ENCODE assay signal across 11 cellular contexts in genomic region chr3:43290961-43291360, GRCh38. TPM values are rescaled to one million over a fixed set of nuclear protein-coding genes. Genes with fewer than 3 reads are reported as not detected.
DNase-seq lines count a peak whose midpoint lies in the region; ATAC-seq and TF ChIP-seq lines count a peak whose summit lies in the region.
"Had no signal": no experiment of that assay in that cellular context is flagged by ENCODE, and none has a peak within 500 bp of the region (broad histone marks: within the 10 kb centered on the region; RNA-seq: fewer than 3 reads in every experiment).

No MANE protein-coding gene starts in this region.

- H3K36me3 Mint-ChIP-seq in activated naive CD4-positive, alpha-beta T cell treated with anti-CD3 and anti-CD28 coated beads, Interleukin-2, amount 10 ng/mL, durations not matched to agents 7 days and 5 days = peaks cover 62% of the 10 kb centered on the region
- H3K36me3 Mint-ChIP-seq in activated T-helper 1 cell treated with anti-CD3 and anti-CD28 coated beads, Interleukin-12 subunit alpha, Interleukin-12 subunit beta, Interleukin-2, Interleukin-4 antibody, amounts not matched to agents 30 ng/mL and 10 ng/mL and 1 ng/mL, durations not matched to agents 14 hours and 24 hours and 36 hours (ENCODE audit: low read depth) = peaks cover 22% of the 10 kb centered on the region
- no peaks in the 10 kb centered on the region for H3K36me3 Mint-ChIP-seq in nephron progenitor cell (ENCODE audit: low read depth)

- H3K27ac ChIP-seq in thymus (ENCODE audit: low read depth) = no peak overlapping the region
- H3K27ac ChIP-seq: ovary had no signal

- peak overlapping the region; percentile 50 for H3K27ac Mint-ChIP-seq in activated naive CD4-positive, alpha-beta T cell treated with anti-CD3 and anti-CD28 coated beads, Interleukin-2, amount 10 ng/mL, durations not matched to agents 7 days and 5 days
- H3K27ac Mint-ChIP-seq in activated T-helper 1 cell treated with anti-CD3 and anti-CD28 coated beads, Interleukin-12 subunit alpha, Interleukin-12 subunit beta, Interleukin-2, Interleukin-4 antibody, amounts not matched to agents 30 ng/mL and 10 ng/mL and 1 ng/mL, durations not matched to agents 14 hours and 24 hours and 36 hours = peak overlapping the region; percentile 80
- H3K27ac Mint-ChIP-seq in nephron progenitor cell = no peak overlapping the region

- peaks cover 76% of the 10 kb centered on the region for H3K4me1 Mint-ChIP-seq in activated naive CD4-positive, alpha-beta T cell treated with anti-CD3 and anti-CD28 coated beads, Interleukin-2, amount 10 ng/mL, durations not matched to agents 7 days and 5 days
- H3K4me1 Mint-ChIP-seq in activated T-helper 1 cell treated with anti-CD3 and anti-CD28 coated beads, Interleukin-12 subunit alpha, Interleukin-12 subunit beta, Interleukin-2, Interleukin-4 antibody, amounts not matched to agents 30 ng/mL and 10 ng/mL and 1 ng/mL, durations not matched to agents 14 hours and 24 hours and 36 hours (ENCODE audit: low read depth) = peaks cover 83% of the 10 kb centered on the region
- H3K4me1 Mint-ChIP-seq in nephron progenitor cell = peaks cover 40% of the 10 kb centered on the region

- H3K4me3 ChIP-seq in fibroblast of the aortic adventitia (ENCODE audit: low read depth, low read length) (no peak overlapping the region), thymus (ENCODE audit: low read length) (peak overlapping the region; percentile 99)
- H3K4me3 ChIP-seq: ovary had no signal

- no peaks in the 10 kb centered on the region for H3K27me3 ChIP-seq in thymus (ENCODE audit: control insufficient read depth, insufficient read depth)
- H3K27me3 ChIP-seq: ovary had no signal

- peaks cover 3% of the 10 kb centered on the region for H3K27me3 Mint-ChIP-seq in activated naive CD4-positive, alpha-beta T cell treated with anti-CD3 and anti-CD28 coated beads, Interleukin-2, amount 10 ng/mL, durations not matched to agents 7 days and 5 days
- no peaks in the 10 kb centered on the region for H3K27me3 Mint-ChIP-seq in activated T-helper 1 cell treated with anti-CD3 and anti-CD28 coated beads, Interleukin-12 subunit alpha, Interleukin-12 subunit beta, Interleukin-2, Interleukin-4 antibody, amounts not matched to agents 30 ng/mL and 10 ng/mL and 1 ng/mL, durations not matched to agents 14 hours and 24 hours and 36 hours (ENCODE audit: insufficient read depth)
- H3K27me3 Mint-ChIP-seq in nephron progenitor cell (ENCODE audit: low read depth, poor library complexity) = peaks cover 9% of the 10 kb centered on the region

- H3K4me1 ChIP-seq in thymus (ENCODE audit: control insufficient read depth, insufficient read depth, low read length) = peaks cover 33% of the 10 kb centered on the region

- H3K9me3 Mint-ChIP-seq in activated naive CD4-positive, alpha-beta T cell treated with anti-CD3 and anti-CD28 coated beads, Interleukin-2, amount 10 ng/mL, durations not matched to agents 7 days and 5 days = no peaks in the 10 kb centered on the region
- no peaks in the 10 kb centered on the region for H3K9me3 Mint-ChIP-seq in activated T-helper 1 cell treated with anti-CD3 and anti-CD28 coated beads, Interleukin-12 subunit alpha, Interleukin-12 subunit beta, Interleukin-2, Interleukin-4 antibody, amounts not matched to agents 30 ng/mL and 10 ng/mL and 1 ng/mL, durations not matched to agents 14 hours and 24 hours and 36 hours
- no peaks in the 10 kb centered on the region for H3K9me3 Mint-ChIP-seq in nephron progenitor cell

- no peaks in the 10 kb centered on the region for H3K9me3 ChIP-seq in thymus (ENCODE audit: control insufficient read depth)
- H3K9me3 ChIP-seq: ovary had no signal

- intact Hi-C loops in activated T-helper 1 cell treated with anti-CD3 and anti-CD28 coated beads, Interleukin-12 subunit alpha, Interleukin-12 subunit beta, Interleukin-2, Interleukin-4 antibody, amounts not matched to agents 30 ng/mL and 10 ng/mL and 1 ng/mL, durations not matched to agents 14 hours and 24 hours and 36 hours (cut with micrococcal nuclease) = loop anchor here (2.0 kb wide), 1 partner anchor 158 kb away; no protein-coding TSS in a partner anchor

- WGBS in thymus = 63% methylated on average over 5 of the region's 5 CpGs

- CTCF ChIA-PET in activated naive CD4-positive, alpha-beta T cell treated with anti-CD3 and anti-CD28 coated beads, Interleukin-2, amount 10 ng/mL, durations not matched to agents 7 days and 5 days (lab: Charles Lee) = interaction anchor here (1.2 kb wide), 1 partner anchor 129 kb away, joined by 3 read pairs; no protein-coding TSS in a partner anchor

- H3K4me3 Mint-ChIP-seq in activated naive CD4-positive, alpha-beta T cell treated with anti-CD3 and anti-CD28 coated beads, Interleukin-2, amount 10 ng/mL, durations not matched to agents 7 days and 5 days = peak overlapping the region; percentile 96
- peak overlapping the region; percentile 98 for H3K4me3 Mint-ChIP-seq in activated T-helper 1 cell treated with anti-CD3 and anti-CD28 coated beads, Interleukin-12 subunit alpha, Interleukin-12 subunit beta, Interleukin-2, Interleukin-4 antibody, amounts not matched to agents 30 ng/mL and 10 ng/mL and 1 ng/mL, durations not matched to agents 14 hours and 24 hours and 36 hours
- no peak overlapping the region for H3K4me3 Mint-ChIP-seq in nephron progenitor cell

- DNase-seq in activated naive CD4-positive, alpha-beta T cell treated with anti-CD3 and anti-CD28 coated beads, Interleukin-2, amount 10 ng/mL, durations not matched to agents 7 days and 5 days = no peak
- DNase-seq in activated naive CD4-positive, alpha-beta T cell treated with Interleukin-2 at 50 U/mL for 16 hours = no peak
- DNase-seq in activated T-helper 1 cell treated with anti-CD3 and anti-CD28 coated beads, Interleukin-12 subunit alpha, Interleukin-12 subunit beta, Interleukin-2, Interleukin-4 antibody, amounts not matched to agents 30 ng/mL and 10 ng/mL and 1 ng/mL, durations not matched to agents 14 hours and 24 hours and 36 hours (ENCODE audit: low spot score) = no peak
- DNase-seq in fibroblast of the aortic adventitia (ENCODE audit: low read depth) (peak; percentile 12), NCI-H2081 (lab: John Stamatoyannopoulos, UW) (no peak), nephron progenitor cell (no peak)
- DNase-seq: activated CD8-positive, alpha-beta memory T cell treated with anti-CD3 and anti-CD28 coated beads, Interleukin-2, amount 50 U/mL, for 48 hours; OCI-M1; ovary had no signal

- no peak for TF ChIP-seq CTCF in fibroblast of the aortic adventitia (IDR thresholded peaks at IDR 0.05; ENCODE audit: insufficient read depth, low read length)
- TF ChIP-seq CTCF in nephron progenitor cell (IDR thresholded peaks at IDR 0.05) = no peak

- peaks cover 3% of the 10 kb centered on the region for H3K36me3 ChIP-seq in thymus (ENCODE audit: control insufficient read depth, insufficient read depth)
- H3K36me3 ChIP-seq: ovary had no signal

- no peak for ATAC-seq in HG03039 (IDR thresholded peaks at IDR 0.05; ENCODE audit: unreplicated experiment)

RNA-seq across cellular contexts. Expression of gene SNRK, which starts 4.6 kb away (rescaled TPM):
- 37.7 and 38.1 TPM in 2 replicates for total RNA-seq in activated T-helper 1 cell treated with anti-CD3 and anti-CD28 coated beads, Interleukin-12 subunit alpha, Interleukin-12 subunit beta, Interleukin-2, Interleukin-4 antibody, amounts not matched to agents 30 ng/mL and 10 ng/mL and 1 ng/mL, durations not matched to agents 14 hours and 24 hours and 36 hours
- 17.3 and 24.9 TPM in 2 replicates for total RNA-seq in fibroblast of the aortic adventitia (ENCODE audit: low replicate concordance)
- 33.6 TPM for polyA plus RNA-seq in thymus
